ENCODE assay signal across 18 cellular contexts in genomic region chr1:9165396-9165795, GRCh38. TPM values are rescaled to one million over a fixed set of nuclear protein-coding genes. Genes with fewer than 3 reads are reported as not detected.
DNase-seq lines count a peak whose midpoint lies in the region; ATAC-seq and TF ChIP-seq lines count a peak whose summit lies in the region.
"Had no signal": no experiment of that assay in that cellular context is flagged by ENCODE, and none has a peak within 500 bp of the region (broad histone marks: within the 10 kb centered on the region; RNA-seq: fewer than 3 reads in every experiment).

No MANE protein-coding gene starts in this region.

- H3K4me3 Mint-ChIP-seq in MCF 10A (ENCODE audit: unreplicated experiment): no peak overlapping the region
- H3K4me3 Mint-ChIP-seq in type B pancreatic cell: no peak overlapping the region
- no peak overlapping the region for H3K4me3 Mint-ChIP-seq in immature natural killer cell
- H3K4me3 Mint-ChIP-seq in endothelial cell (ENCODE audit: unreplicated experiment): no peak overlapping the region
- H3K4me3 Mint-ChIP-seq: activated CD8-positive, alpha-beta memory T cell treated with anti-CD3 and anti-CD28 coated beads, Interleukin-2, amount 10 ng/mL, durations not matched to agents 7 days and 5 days had no signal

- H3K36me3 Mint-ChIP-seq in MCF 10A (ENCODE audit: insufficient read depth, unreplicated experiment): peaks cover 40% of the 10 kb centered on the region
- H3K36me3 Mint-ChIP-seq in type B pancreatic cell: peaks cover 3% of the 10 kb centered on the region
- H3K36me3 Mint-ChIP-seq in immature natural killer cell: no peaks in the 10 kb centered on the region
- peaks cover 7% of the 10 kb centered on the region for H3K36me3 Mint-ChIP-seq in endothelial cell (ENCODE audit: low read depth, unreplicated experiment)

- dilution Hi-C loops in mammary epithelial cell (cut with HindIII; ENCODE audit: low sequenced_read_pairs): no loop called here

- CTCF ChIA-PET in MCF 10A (lab: Yijun Ruan, JAX): interaction anchor here (0.6 kb wide), 1 partner anchor 410 kb away, joined by 3 read pairs; no protein-coding TSS in a partner anchor
- CTCF ChIA-PET in mammary epithelial cell (lab: Charles Lee; ENCODE audit: low non-redundant PET): interaction anchor here (0.7 kb wide), 1 partner anchor 240 kb away, joined by 10 read pairs; no protein-coding TSS in a partner anchor
- CTCF ChIA-PET in PC-3 (lab: Charles Lee): interaction anchor here (0.6 kb wide), 2 partner anchors 248 to 353 kb away, joined by 3 to 6 read pairs; no protein-coding TSS in a partner anchor

- H3K4me1 Mint-ChIP-seq in MCF 10A (ENCODE audit: insufficient read depth, unreplicated experiment): peaks cover 21% of the 10 kb centered on the region
- peaks cover 32% of the 10 kb centered on the region for H3K4me1 Mint-ChIP-seq in type B pancreatic cell (ENCODE audit: unreplicated experiment)
- no peaks in the 10 kb centered on the region for H3K4me1 Mint-ChIP-seq in immature natural killer cell
- peaks cover 7% of the 10 kb centered on the region for H3K4me1 Mint-ChIP-seq in endothelial cell (ENCODE audit: unreplicated experiment)

- POLR2A ChIA-PET in MCF 10A (lab: Yijun Ruan, JAX) (no interaction called here), PC-3 (lab: Charles Lee; ENCODE audit: unreplicated experiment) (no interaction called here)

- DNase-seq in MCF 10A (ENCODE audit: unreplicated experiment) (no peak), mammary epithelial cell (no peak), PC-3 (peak; percentile 20), hepatocyte (ENCODE audit: low spot score) (no peak), type B pancreatic cell (ENCODE audit: extremely low spot score, unreplicated experiment) (no peak), Kasumi-1 (lab: John Stamatoyannopoulos, UW) (no peak), immature natural killer cell (no peak), endothelial cell (ENCODE audit: low spot score) (no peak)
- DNase-seq: 8988T; activated B cell treated with CpG ODN at 0.5 μM for 24 hours; activated CD8-positive, alpha-beta memory T cell treated with anti-CD3 and anti-CD28 coated beads, Interleukin-2, amount 10 ng/mL, durations not matched to agents 7 days and 5 days; activated naive CD4-positive, alpha-beta T cell treated with Interleukin-2 at 50 U/mL for 16 hours; body of pancreas; effector CD8-positive, alpha-beta T cell; GF-D8; NCI-H1694; NCI-H526 had no signal

- H3K27ac ChIP-seq in mammary epithelial cell (ENCODE audit: insufficient read depth, low read depth, low read length) (no peak overlapping the region), PC-3 (ENCODE audit: low read length) (peak overlapping the region; percentile 95), hepatocyte (peak overlapping the region; percentile 89)
- H3K27ac ChIP-seq: parathyroid adenoma had no signal

- intact Hi-C loops in MCF 10A (cut with micrococcal nuclease): no loop called here
- intact Hi-C loops in mammary epithelial cell (cut with micrococcal nuclease): no loop called here
- intact Hi-C loops in PC-3 (cut with micrococcal nuclease): loop anchor here (2.0 kb wide), 1 partner anchor 15 kb away; no protein-coding TSS in a partner anchor

- H3K27me3 ChIP-seq in mammary epithelial cell (ENCODE audit: insufficient read depth, low read length) (no peaks in the 10 kb centered on the region), PC-3 (ENCODE audit: low read length) (no peaks in the 10 kb centered on the region), hepatocyte (no peaks in the 10 kb centered on the region)
- H3K27me3 ChIP-seq: body of pancreas had no signal

- no peak overlapping the region for H2AFZ ChIP-seq in mammary epithelial cell (ENCODE audit: low read depth, low read length)
- no peak overlapping the region for H2AFZ ChIP-seq in PC-3 (ENCODE audit: low read length)
- H2AFZ ChIP-seq in hepatocyte: no peak overlapping the region
- H2AFZ ChIP-seq: parathyroid adenoma had no signal

- no peaks in the 10 kb centered on the region for H3K27me3 Mint-ChIP-seq in MCF 10A (ENCODE audit: insufficient read depth, unreplicated experiment)
- no peaks in the 10 kb centered on the region for H3K27me3 Mint-ChIP-seq in type B pancreatic cell
- H3K27me3 Mint-ChIP-seq in immature natural killer cell (ENCODE audit: low read depth in 3 of 3): peaks cover 2 to 5% (median 4%) of the 10 kb centered on the region in 3 donors
- H3K27me3 Mint-ChIP-seq in endothelial cell (ENCODE audit: unreplicated experiment): peaks cover 1% of the 10 kb centered on the region
- H3K27me3 Mint-ChIP-seq: activated B cell treated with CpG ODN at 0.5 μM for 24 hours; activated CD8-positive, alpha-beta memory T cell treated with anti-CD3 and anti-CD28 coated beads, Interleukin-2, amount 10 ng/mL, durations not matched to agents 7 days and 5 days had no signal

- TF ChIP-seq CTCF in MCF 10A (IDR thresholded peaks at IDR 0.05; ENCODE audit: unreplicated experiment): no peak
- TF ChIP-seq CTCF in mammary epithelial cell (conservative IDR thresholded peaks at IDR 0.05 in 1 of 2, IDR thresholded peaks at IDR 0.05 in 1 of 2; ENCODE audit: extremely low read depth in 1 of 2, insufficient read depth in 1 of 2, low read depth in 1 of 2, low read length in 2 of 2): no peak
- TF ChIP-seq CTCF in PC-3 (conservative IDR thresholded peaks at IDR 0.05; ENCODE audit: low read depth, low read length): no peak
- no peak for TF ChIP-seq CTCF in hepatocyte (IDR thresholded peaks at IDR 0.05; ENCODE audit: poor library complexity)
- no peak for TF ChIP-seq CTCF in type B pancreatic cell (conservative IDR thresholded peaks at IDR 0.05)
- TF ChIP-seq CTCF in endothelial cell (IDR thresholded peaks at IDR 0.05; ENCODE audit: unreplicated experiment): no peak

- in situ Hi-C loops in mammary epithelial cell (cut with MboI; ENCODE audit: low sequenced_read_pairs in 2 of 2): no loop called here

- BruUV-seq in MCF 10A (replicated peaks; lab: Mats Ljungman, UMichigan) (no TSS peak), mammary epithelial cell (replicated peaks; lab: Mats Ljungman, UMichigan) (no TSS peak), PC-3 (replicated peaks; lab: Mats Ljungman, UMichigan) (no TSS peak)

- H3K79me2 ChIP-seq in mammary epithelial cell (ENCODE audit: insufficient read depth, low read length): peaks cover 99% of the 10 kb centered on the region
- peaks cover 13% of the 10 kb centered on the region for H3K79me2 ChIP-seq in PC-3 (ENCODE audit: low read length)
- H3K79me2 ChIP-seq in hepatocyte: peaks cover 62% of the 10 kb centered on the region
- H3K79me2 ChIP-seq: parathyroid adenoma had no signal

- H3K4me2 ChIP-seq in mammary epithelial cell (ENCODE audit: insufficient read depth, low read depth, low read length) (no peak overlapping the region), PC-3 (ENCODE audit: low read length) (peak overlapping the region; percentile 76), hepatocyte (no peak overlapping the region)

- H3K4me1 ChIP-seq in mammary epithelial cell (ENCODE audit: insufficient read depth, low read length) (peaks cover 24% of the 10 kb centered on the region), PC-3 (ENCODE audit: insufficient read depth, low read length) (peaks cover 56% of the 10 kb centered on the region), hepatocyte (ENCODE audit: insufficient read depth) (peaks cover 28% of the 10 kb centered on the region)
- H3K4me1 ChIP-seq: parathyroid adenoma had no signal

- WGBS in mammary epithelial cell (ENCODE audit: low coverage, missing lambda C conversion rate): 92% methylated on average over 7 of the region's 7 CpGs
- 80% methylated on average over 7 of the region's 7 CpGs for WGBS in hepatocyte (ENCODE audit: low lambda C conversion rate, missing lambda C conversion rate)

- H3K9ac ChIP-seq in mammary epithelial cell (ENCODE audit: insufficient read depth, low read length): no peak overlapping the region
- H3K9ac ChIP-seq in PC-3 (ENCODE audit: low read length): peak overlapping the region; percentile 72
- H3K9ac ChIP-seq: parathyroid adenoma had no signal

- peak overlapping the region; percentile 84 for H3K27ac Mint-ChIP-seq in MCF 10A (ENCODE audit: low read depth, unreplicated experiment)
- H3K27ac Mint-ChIP-seq in type B pancreatic cell: peak overlapping the region; percentile 74
- H3K27ac Mint-ChIP-seq in immature natural killer cell: no peak overlapping the region
- no peak overlapping the region for H3K27ac Mint-ChIP-seq in endothelial cell (ENCODE audit: unreplicated experiment)
- H3K27ac Mint-ChIP-seq: activated CD8-positive, alpha-beta memory T cell treated with anti-CD3 and anti-CD28 coated beads, Interleukin-2, amount 10 ng/mL, durations not matched to agents 7 days and 5 days had no signal

- H3K9me3 Mint-ChIP-seq in MCF 10A (ENCODE audit: unreplicated experiment): no peaks in the 10 kb centered on the region
- no peaks in the 10 kb centered on the region for H3K9me3 Mint-ChIP-seq in type B pancreatic cell
- H3K9me3 Mint-ChIP-seq in immature natural killer cell: no peaks in the 10 kb centered on the region
- no peaks in the 10 kb centered on the region for H3K9me3 Mint-ChIP-seq in endothelial cell (ENCODE audit: unreplicated experiment)
- H3K9me3 Mint-ChIP-seq: activated B cell treated with CpG ODN at 0.5 μM for 24 hours had no signal

- peaks cover 4% of the 10 kb centered on the region for H3K36me3 ChIP-seq in mammary epithelial cell (ENCODE audit: insufficient read depth, low read length)
- no peaks in the 10 kb centered on the region for H3K36me3 ChIP-seq in PC-3 (ENCODE audit: low read depth, low read length)
- no peaks in the 10 kb centered on the region for H3K36me3 ChIP-seq in hepatocyte (replicated peaks; ENCODE audit: insufficient read depth, low read depth)

- H4K20me1 ChIP-seq in mammary epithelial cell (ENCODE audit: insufficient read depth, low read length): peaks cover 41% of the 10 kb centered on the region
- no peaks in the 10 kb centered on the region for H4K20me1 ChIP-seq in PC-3 (ENCODE audit: low read length)
- peaks cover 11% of the 10 kb centered on the region for H4K20me1 ChIP-seq in hepatocyte (ENCODE audit: insufficient read depth, poor library complexity, severe bottlenecking)

- H3K9me2 ChIP-seq in PC-3 (replicated peaks; ENCODE audit: low read length) (no peaks in the 10 kb centered on the region), hepatocyte (replicated peaks; ENCODE audit: insufficient read depth) (no peaks in the 10 kb centered on the region)

- no peak for ATAC-seq in PC-3
- ATAC-seq: activated CD8-positive, alpha-beta memory T cell treated with anti-CD3 and anti-CD28 coated beads, Interleukin-2, amount 10 ng/mL, durations not matched to agents 7 days and 5 days; body of pancreas had no signal

- H3K4me3 ChIP-seq in mammary epithelial cell (replicated peaks in 1 of 3; ENCODE audit: insufficient read depth in 1 of 3, low read depth in 2 of 3, low read length in 3 of 3) (no peak overlapping the region), PC-3 (ENCODE audit: low read length) (no peak overlapping the region), hepatocyte (no peak overlapping the region)
- H3K4me3 ChIP-seq: body of pancreas had no signal

- no peaks in the 10 kb centered on the region for H3F3A ChIP-seq in PC-3 (ENCODE audit: low read length, unreplicated experiment)

- no peaks in the 10 kb centered on the region for H3K9me3 ChIP-seq in mammary epithelial cell (replicated peaks; ENCODE audit: insufficient read depth, low read length)
- no peaks in the 10 kb centered on the region for H3K9me3 ChIP-seq in PC-3 (ENCODE audit: low read length)
- H3K9me3 ChIP-seq in hepatocyte (ENCODE audit: low read depth): no peaks in the 10 kb centered on the region
- H3K9me3 ChIP-seq: body of pancreas had no signal

RNA-seq across cellular contexts. Expression of gene GPR157, which starts 36.5 kb away (rescaled TPM):
- total RNA-seq in MCF 10A (2022) (8.1 and 12.7 TPM in 2 replicates), mammary epithelial cell (10 to 100 TPM in 1 of 2 donors, 1 to 10 TPM in 1; 7.2 to 10.4 TPM), PC-3 (2014; rRNA removed) (7.3 and 7.9 TPM in 2 replicates), hepatocyte (15.3 and 18.6 TPM in 2 replicates), type B pancreatic cell (ENCODE audit: low replicate concordance) (7.7 and 26.6 TPM in 2 replicates), endothelial cell (ENCODE audit: unreplicated experiment) (2.8 TPM)
- polyA plus RNA-seq in mammary epithelial cell (2.3 TPM), hepatocyte (6.9 and 14.4 TPM in 2 replicates), immature natural killer cell (under 1 TPM in 2 of 3 donors, not detected in 1; 0.36 to 0.41 TPM)
- polyA minus RNA-seq in mammary epithelial cell: 16.1 TPM

Comparison
In these comparisons a context has a peak if more than half of its experiments do, and no peak if none do; other contexts are left out.
1. H3K27ac Mint-ChIP-seq: peak in MCF 10A (single experiment) and type B pancreatic cell (single experiment); none in immature natural killer cell (0 of 6) and endothelial cell (single experiment).